Comparison of ENCODE assay signal across 7 cellular contexts in genomic region chr1:30949487-30949838, GRCh38. TPM values are rescaled to one million over a fixed set of nuclear protein-coding genes. Genes with fewer than 3 reads are reported as not detected.
DNase-seq lines count a peak whose midpoint lies in the region; ATAC-seq, FAIRE-seq and TF ChIP-seq lines count a peak whose summit lies in the region.
"Not testable (repeated sequence)": the region's sequence is repeated elsewhere in the genome, so short reads cannot be mapped to it uniquely, and the experiment has no call there.
"Had no signal": no experiment of that assay in that cellular context is flagged by ENCODE, and none has a peak within 500 bp of the region (broad histone marks: within the 10 kb centered on the region; RNA-seq: fewer than 3 reads in every experiment).

No MANE protein-coding gene starts in this region.

- not testable (repeated sequence) for H2AFZ ChIP-seq in K562 (ENCODE audit: low read depth, low read length); HepG2 (ENCODE audit: low read length)

- H3K4me1 ChIP-seq in K562 (replicated peaks in 1 of 2; ENCODE audit: control insufficient read depth in 2 of 2, insufficient read depth in 2 of 2, low read length in 2 of 2); HepG2 (ENCODE audit: insufficient read depth, low read length); upper lobe of right lung: not testable (repeated sequence)

- not testable (repeated sequence) for TF ChIP-seq EP300 in K562 (IDR thresholded peaks at IDR 0.05; ENCODE audit: low read length); HepG2 (IDR thresholded peaks at IDR 0.05; ENCODE audit: low read depth in 2 of 2, low read length in 2 of 2); HepG2 (CRISPR knock-in tag; IDR thresholded peaks at IDR 0.05; ENCODE audit: borderline replicate concordance)

- not testable (repeated sequence) for BruUV-seq in K562 (replicated peaks; lab: Mats Ljungman, UMichigan); HepG2 (replicated peaks; lab: Mats Ljungman, UMichigan)

- not testable (repeated sequence) for H3K27me3 ChIP-seq in K562 (ENCODE audit: control insufficient read depth in 2 of 2, insufficient read depth in 2 of 2, low read length in 2 of 2); HepG2 (ENCODE audit: control insufficient read depth in 1 of 2, insufficient read depth in 2 of 2, low read length in 2 of 2); upper lobe of right lung

- H3K36me3 Mint-ChIP-seq in activated T-cell treated with anti-CD3 and anti-CD28 coated beads, Interleukin-2, amount 50 U/mL, for 24 hours (ENCODE audit: low read depth), result peaks cover 90% of the 10 kb centered on the region

- CTCF ChIA-PET in K562 (lab: Yijun Ruan, JAX; ENCODE audit: low intra/inter-chr PET ratio); HepG2 (lab: Yijun Ruan, JAX; ENCODE audit: low intra/inter-chr PET ratio, low total read pairs): not testable (repeated sequence)

- not testable (repeated sequence) for TF ChIP-seq CTCF in K562 (IDR thresholded peaks at IDR 0.05 in 2 of 3, conservative IDR thresholded peaks at IDR 0.05 in 1 of 3; ENCODE audit: insufficient read depth in 2 of 3, low read depth in 1 of 3, low read length in 3 of 3); HepG2 (CRISPR knock-in tag; IDR thresholded peaks at IDR 0.05); upper lobe of right lung (IDR thresholded peaks at IDR 0.05)

- POLR2A ChIA-PET in K562 (lab: Yijun Ruan, JAX); HepG2 (lab: Yijun Ruan, JAX): not testable (repeated sequence)

- H3K4me3 ChIP-seq in K562; HepG2 (replicated peaks in 1 of 3; ENCODE audit: insufficient read depth in 1 of 3, low read depth in 2 of 3, low read length in 3 of 3); upper lobe of right lung: not testable (repeated sequence)

- H3K9me1 ChIP-seq in K562 (ENCODE audit: control insufficient read depth, insufficient read depth, low read length), result not testable (repeated sequence)

- not testable (repeated sequence) for H3K9me3 ChIP-seq in K562 (replicated peaks; ENCODE audit: control insufficient read depth, insufficient read depth, low read depth, low read length); HepG2 (ENCODE audit: low read length); upper lobe of right lung

- H3K36me3 ChIP-seq in K562 (ENCODE audit: control insufficient read depth, insufficient read depth, low read length), result peaks cover 91% of the 10 kb centered on the region
- peaks cover 32 to 87% of the 10 kb centered on the region in 2 experiments for H3K36me3 ChIP-seq in HepG2 (replicated peaks in 1 of 2; ENCODE audit: control insufficient read depth in 1 of 2, insufficient read depth in 2 of 2, low read length in 2 of 2)
- H3K36me3 ChIP-seq in upper lobe of right lung, result peaks cover 92% of the 10 kb centered on the region

- H3K27me3 Mint-ChIP-seq in activated T-cell treated with anti-CD3 and anti-CD28 coated beads, Interleukin-2, amount 50 U/mL, for 24 hours, result not testable (repeated sequence)

- H3K79me2 ChIP-seq in K562 (ENCODE audit: control insufficient read depth, insufficient read depth, low read length); HepG2 (ENCODE audit: insufficient read depth, low read length): not testable (repeated sequence)

- not testable (repeated sequence) for H4K20me1 ChIP-seq in K562 (replicated peaks; ENCODE audit: control insufficient read depth, insufficient read depth, low read length)
- H4K20me1 ChIP-seq in HepG2 (ENCODE audit: insufficient read depth, low read length), result peaks cover 13% of the 10 kb centered on the region

- peak overlapping the region; percentile 76 for H3K27ac Mint-ChIP-seq in activated T-cell treated with anti-CD3 and anti-CD28 coated beads, Interleukin-2, amount 50 U/mL, for 24 hours

- intact Hi-C loops in K562 (cut with micrococcal nuclease); left colon (cut with DNase I, micrococcal nuclease); HepG2 (cut with micrococcal nuclease; ENCODE audit: unreplicated experiment); upper lobe of right lung (cut with DNase I): not testable (repeated sequence)

- not testable (repeated sequence) for TF ChIP-seq RAD21 in K562 (CRISPR knock-in tag; conservative IDR thresholded peaks at IDR 0.05 in 1 of 2, IDR thresholded peaks at IDR 0.05 in 1 of 2); HepG2 (CRISPR knock-in tag; IDR thresholded peaks at IDR 0.05)

- not testable (repeated sequence) for H3K4me3 Mint-ChIP-seq in activated T-cell treated with anti-CD3 and anti-CD28 coated beads, Interleukin-2, amount 50 U/mL, for 24 hours

- not testable (repeated sequence) for H3K9me3 Mint-ChIP-seq in activated T-cell treated with anti-CD3 and anti-CD28 coated beads, Interleukin-2, amount 50 U/mL, for 24 hours

- not testable (repeated sequence) for H3K4me2 ChIP-seq in K562 (ENCODE audit: insufficient read depth, low read length); HepG2 (ENCODE audit: low read depth, low read length)

- peak; percentile 52 for FAIRE-seq in K562 (lab: Jason Lieb, UNC)
- FAIRE-seq in HepG2 (lab: Jason Lieb, UNC), result not testable (repeated sequence)

- not testable (repeated sequence) for H3K27ac ChIP-seq in K562 (ENCODE audit: extremely low read depth, low read depth, low read length); HepG2 (ENCODE audit: extremely low read length, insufficient read depth, low read length); upper lobe of right lung

- H3K4me1 Mint-ChIP-seq in activated T-cell treated with anti-CD3 and anti-CD28 coated beads, Interleukin-2, amount 50 U/mL, for 24 hours (ENCODE audit: low read depth), result peaks cover 22% of the 10 kb centered on the region

- not testable (repeated sequence) for DNase-seq in activated T-cell treated with anti-CD3 and anti-CD28 coated beads, Interleukin-2, amount 50 U/mL, for 24 hours; K562 (ENCODE audit: extremely low read depth in 1 of 4, low spot score in 3 of 4); left colon; HepG2 (ENCODE audit: low spot score); upper lobe of right lung

- not testable (repeated sequence) for H3K9ac ChIP-seq in K562 (ENCODE audit: insufficient read depth in 1 of 2, low read depth in 2 of 2, low read length in 2 of 2); HepG2 (ENCODE audit: insufficient read depth, low read depth, low read length)

- in situ Hi-C loops in K562 (cut with MboI); HepG2 (cut with HindIII; ENCODE audit: extremely low pct_ligation_motif_present, low pct_unique_long_range_greater_than_20kb): not testable (repeated sequence)

- ATAC-seq in SK-N-SH treated with all-trans-retinoic acid at 6 μM for 48 hours (peak; percentile 24; the same call in 2 of the 3 replicates), K562 (peak; percentile 40), left colon (peak; percentile 4), HepG2 (peak; percentile 60), upper lobe of right lung (peak; percentile 36)

- TF ChIP-seq POLR2A in K562 (conservative IDR thresholded peaks at IDR 0.05); HepG2 (IDR thresholded peaks at IDR 0.05; ENCODE audit: insufficient read depth in 1 of 2, low read depth in 2 of 2, low read length in 2 of 2): not testable (repeated sequence)

- WGBS in K562 (ENCODE audit: insufficient coverage, low coverage, missing lambda C conversion rate), result no CpG with 5 or more reads among the region's 1 CpG
- 100% methylated on average over 1 of the region's 1 CpG for WGBS in HepG2 (ENCODE audit: low lambda C conversion rate)

RNA-seq across cellular contexts. Expression of gene SDC3, which starts 40.9 kb away (rescaled TPM):
- total RNA-seq in K562 (2011; cell fraction: chromatin; rRNA removed; ENCODE audit: low replicate concordance), result 13.1 and 24.6 TPM in 2 replicates
- total RNA-seq in K562 (2011; cell fraction: nucleolus; rRNA removed), result 24.0 and 32.2 TPM in 2 replicates
- 29.8 and 31.2 TPM in 2 replicates for total RNA-seq in K562 (2011; cell fraction: nucleoplasm; rRNA removed)
- total RNA-seq in K562 (2014; rRNA removed), result 12.1 and 20.7 TPM in 2 replicates
- total RNA-seq in K562 (2014; rRNA removed; fragmentation: Illumina TruSeq; extraction: Trizol), result 8.6 and 9.0 TPM in 2 replicates
- total RNA-seq in K562 (2015; rRNA removed; fragmentation: Illumina TruSeq; extraction: Trizol), result 17.6 and 18.3 TPM in 2 replicates
- total RNA-seq in K562 (2021), result 39.4 and 44.1 TPM in 2 replicates
- 6.5 and 8.9 TPM in 2 replicates for polyA plus RNA-seq in K562 (2011; rRNA removed)
- polyA plus RNA-seq in K562 (2011; cell fraction: cytosol; rRNA removed), result 8.4 and 12.2 TPM in 2 replicates
- polyA plus RNA-seq in K562 (2011; cell fraction: nucleus; rRNA removed), result 15.0 and 19.6 TPM in 2 replicates
- polyA plus RNA-seq in K562 (2012), result 39.4 and 99.6 TPM in 2 replicates
- 30.5 and 39.3 TPM in 2 replicates for polyA plus RNA-seq in K562 (2014; fragmentation: Illumina TruSeq; extraction: Trizol)
- polyA plus RNA-seq in K562 (2014; fragmentation: Nextera tagmentation; extraction: Ambion mirVana), result under 1 TPM; 0.38 to 0.56 TPM
- polyA plus RNA-seq in K562 (2014; rRNA removed), result 20.4 and 24.5 TPM in 2 replicates
- 4.6 and 6.4 TPM in 2 replicates for polyA minus RNA-seq in K562 (2011; rRNA and poly(A)+ RNA removed)
- polyA minus RNA-seq in K562 (2011; cell fraction: cytosol; rRNA and poly(A)+ RNA removed), result 12.1 and 19.4 TPM in 2 replicates
- polyA minus RNA-seq in K562 (2011; cell fraction: nucleus; rRNA and poly(A)+ RNA removed), result 3.4 and 3.8 TPM in 2 replicates
- total RNA-seq in left colon, result 10 to 100 TPM in 1 of 2 donors, 1 to 10 TPM in 1; 6.5 to 18.0 TPM
- total RNA-seq in HepG2 (2016; rRNA removed; fragmentation: Illumina TruSeq; extraction: Trizol), result 0.18 and 0.49 TPM in 2 replicates
- total RNA-seq in HepG2 (2016; cell fraction: cytosol; rRNA removed; fragmentation: Illumina TruSeq; extraction: Trizol; ENCODE audit: low read depth), result 0.10 and 0.26 TPM in 2 replicates
- 0.25 and 0.61 TPM in 2 replicates for total RNA-seq in HepG2 (2016; cell fraction: insoluble cytoplasmic fraction; rRNA removed; fragmentation: Illumina TruSeq; extraction: Trizol)
- total RNA-seq in HepG2 (2016; cell fraction: membrane; rRNA removed; fragmentation: Illumina TruSeq; extraction: Trizol), result 0.24 and 0.40 TPM in 2 replicates
- total RNA-seq in HepG2 (2016; cell fraction: nucleus; rRNA removed; fragmentation: Illumina TruSeq; extraction: Trizol), result 0.47 and 0.78 TPM in 2 replicates
- 0.84 and 0.85 TPM in 2 replicates for polyA plus RNA-seq in HepG2 (2011; rRNA removed)
- polyA plus RNA-seq in HepG2 (2011; cell fraction: cytosol; rRNA removed), result 0.64 and 0.74 TPM in 2 replicates
- 1.3 and 1.4 TPM in 2 replicates for polyA plus RNA-seq in HepG2 (2011; cell fraction: nucleus; rRNA removed)
- polyA plus RNA-seq in HepG2 (2012), result 0.98 and 2.3 TPM in 2 replicates
- 0.11 and 0.24 TPM in 2 replicates for polyA plus RNA-seq in HepG2 (2016; cell fraction: cytosol; fragmentation: Illumina TruSeq; extraction: Trizol; ENCODE audit: low read depth)
- 0.69 and 0.96 TPM in 2 replicates for polyA plus RNA-seq in HepG2 (2016; cell fraction: insoluble cytoplasmic fraction; fragmentation: Illumina TruSeq; extraction: Trizol; ENCODE audit: low read depth)
- 0.35 and 0.79 TPM in 2 replicates for polyA plus RNA-seq in HepG2 (2016; cell fraction: membrane; fragmentation: Illumina TruSeq; extraction: Trizol; ENCODE audit: low read depth)
- polyA plus RNA-seq in HepG2 (2016; cell fraction: nucleus; fragmentation: Illumina TruSeq; extraction: Trizol; ENCODE audit: insufficient read depth, low read depth), result 1.5 and 1.7 TPM in 2 replicates
- 1.8 and 6.1 TPM in 2 replicates for polyA minus RNA-seq in HepG2 (2011; rRNA and poly(A)+ RNA removed; ENCODE audit: low replicate concordance)
- polyA minus RNA-seq in HepG2 (2011; cell fraction: cytosol; rRNA and poly(A)+ RNA removed), result 0.89 and 2.0 TPM in 2 replicates
- polyA minus RNA-seq in HepG2 (2011; cell fraction: nucleus; rRNA and poly(A)+ RNA removed), result 0.37 and 0.77 TPM in 2 replicates
- 39.4 TPM for total RNA-seq in upper lobe of right lung
- total RNA-seq: CD8-positive, alpha-beta T cell had no signal

Comparison
In these comparisons a context has a peak if more than half of its experiments do, and no peak if none do; other contexts are left out.
1. ATAC-seq: peak in every context shown above with its lines; median percentile 60 in HepG2; 40 in K562; 36 in upper lobe of right lung; 24 in SK-N-SH treated with all-trans-retinoic acid at 6 μM for 48 hours; 4 in left colon.